In the genomic region with DNA sequence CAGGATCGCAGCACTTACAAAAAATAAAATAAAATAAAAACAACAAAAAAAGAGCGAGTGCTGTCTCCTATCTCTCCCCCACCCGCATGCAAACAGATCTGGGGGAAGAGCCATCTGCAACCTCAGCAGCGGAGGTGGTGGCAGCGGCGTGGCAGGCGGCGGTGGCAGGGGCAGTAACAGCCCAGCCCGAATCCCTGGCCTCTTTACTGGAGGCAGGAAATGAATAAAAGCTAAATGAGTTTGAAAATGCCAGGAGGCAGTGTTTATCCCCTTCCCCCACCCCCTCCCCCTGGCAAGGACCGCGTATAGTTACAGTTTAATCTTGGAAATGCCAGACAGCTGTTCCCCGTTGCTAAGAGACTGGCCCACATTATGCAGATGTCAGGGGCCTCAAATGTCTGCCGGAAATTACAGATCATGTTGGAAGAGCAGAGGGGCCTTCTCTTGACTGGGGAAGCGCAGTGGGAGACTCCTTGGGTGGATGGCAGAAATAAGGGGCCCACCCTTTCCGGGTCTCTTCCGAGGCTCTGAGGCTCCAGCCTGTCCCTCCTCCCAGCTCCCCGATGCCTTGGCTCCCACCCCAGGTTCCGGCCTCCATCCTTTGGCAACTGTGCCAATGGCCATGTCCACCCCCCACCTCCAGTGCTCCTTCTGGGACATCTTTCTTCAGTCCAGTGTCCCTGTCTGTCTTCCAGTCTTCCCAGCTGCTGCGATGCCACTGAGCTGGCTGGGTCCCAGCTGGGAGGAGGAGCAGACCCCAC, we compare ENCODE assay signal across 7 cellular contexts.
DNase-seq lines count a peak whose midpoint lies in the region; ATAC-seq and TF ChIP-seq lines count a peak whose summit lies in the region.

No MANE protein-coding gene starts in this region.

- H3K4me2 ChIP-seq in GM23338: peak overlapping the region; percentile 57

- peaks cover 78% of the 10 kb centered on the region for H3K4me1 Mint-ChIP-seq in GM23338
- peaks cover 50% of the 10 kb centered on the region for H3K4me1 Mint-ChIP-seq in activated T-cell treated with anti-CD3 and anti-CD28 coated beads, Interleukin-2, amount 50 U/mL, for 72 hours (ENCODE audit: low read depth)
- H3K4me1 Mint-ChIP-seq in glutamatergic neuron (ENCODE audit: low read depth, unreplicated experiment): peaks cover 71% of the 10 kb centered on the region

- H3K4me3 ChIP-seq in GM23338: 0 out of 2 replicates have a peak overlapping the region, but pooled peaks have one; percentile 14

- H3K36me3 Mint-ChIP-seq in GM23338 (ENCODE audit: low read depth) (no peaks in the 10 kb centered on the region), glutamatergic neuron (ENCODE audit: unreplicated experiment) (no peaks in the 10 kb centered on the region)
- H3K36me3 Mint-ChIP-seq in activated T-cell treated with anti-CD3 and anti-CD28 coated beads, Interleukin-2, amount 50 U/mL, for 72 hours (ENCODE audit: insufficient read depth in 2 of 2): no peaks in the 10 kb centered on the region

- peak overlapping the region; percentile 88; the same call in 1 of the 2 replicates for H2AFZ ChIP-seq in GM23338

- H3K27me3 Mint-ChIP-seq in GM23338 (ENCODE audit: insufficient read depth, low read depth, poor library complexity) (peaks cover 35% of the 10 kb centered on the region), glutamatergic neuron (ENCODE audit: unreplicated experiment) (peaks cover 18% of the 10 kb centered on the region)
- no peaks in the 10 kb centered on the region for H3K27me3 Mint-ChIP-seq in activated T-cell treated with anti-CD3 and anti-CD28 coated beads, Interleukin-2, amount 50 U/mL, for 72 hours (ENCODE audit: low read depth)

- H3K27ac ChIP-seq in GM23338 (ENCODE audit: low read depth): peak overlapping the region; percentile 81

- no peaks in the 10 kb centered on the region for H3K36me3 ChIP-seq in GM23338 (ENCODE audit: insufficient read depth)

- ATAC-seq in GM23338: no peak
- ATAC-seq in activated T-cell treated with anti-CD3 and anti-CD28 coated beads, Interleukin-2, amount 50 U/mL, for 72 hours (replicated peaks in 1 of 2): peak; percentile 63 to 69
- no peak for ATAC-seq in omental fat pad (ENCODE audit: low FRiP score)
- no peak for ATAC-seq in HG03442 (IDR thresholded peaks at IDR 0.05; ENCODE audit: unreplicated experiment)

- no peaks in the 10 kb centered on the region for H3K9me2 ChIP-seq in GM23338 (ENCODE audit: insufficient read depth)

- peak overlapping the region; percentile 24; the same call in 1 of the 3 replicates for H3K4me3 Mint-ChIP-seq in GM23338
- H3K4me3 Mint-ChIP-seq in activated T-cell treated with anti-CD3 and anti-CD28 coated beads, Interleukin-2, amount 50 U/mL, for 72 hours: peak overlapping the region; percentile 48 to 64
- peak overlapping the region; percentile 78 for H3K4me3 Mint-ChIP-seq in glutamatergic neuron (ENCODE audit: unreplicated experiment)

- H3K9me3 Mint-ChIP-seq in GM23338: no peaks in the 10 kb centered on the region; the same call in 2 of the 3 replicates
- no peaks in the 10 kb centered on the region for H3K9me3 Mint-ChIP-seq in activated T-cell treated with anti-CD3 and anti-CD28 coated beads, Interleukin-2, amount 50 U/mL, for 72 hours
- H3K9me3 Mint-ChIP-seq in glutamatergic neuron (ENCODE audit: unreplicated experiment): peaks cover 23% of the 10 kb centered on the region

- DNase-seq in GM23338 (ENCODE audit: low spot score): peak; percentile 67
- peak; percentile 99 for DNase-seq in NCI-H2107 treated with DMSO at 0.1 percent for 48 hours (lab: John Stamatoyannopoulos, UW; ENCODE audit: unreplicated experiment)
- peak; percentile 24 to 25 for DNase-seq in activated T-cell treated with anti-CD3 and anti-CD28 coated beads, Interleukin-2, amount 50 U/mL, for 72 hours
- DNase-seq in glutamatergic neuron: no peak
- DNase-seq in posterior cingulate gyrus: peak in 7 of 10 donors; percentile 35 to 92 (median 54)
- no peak for DNase-seq in omental fat pad (ENCODE audit: low spot score)

- no peaks in the 10 kb centered on the region for H3K27me3 ChIP-seq in GM23338 (ENCODE audit: insufficient read depth)

- peaks cover 64% of the 10 kb centered on the region for H3K4me1 ChIP-seq in GM23338 (ENCODE audit: insufficient read depth)

- intact Hi-C loops in posterior cingulate gyrus (cut with DNase I): loop anchor here (2.0 kb wide), 2 partner anchors 27 to 107 kb away; no protein-coding TSS in a partner anchor

- TF ChIP-seq CTCF in GM23338 (conservative IDR thresholded peaks at IDR 0.05; ENCODE audit: low read depth in 2 of 2): no peak
- no peak for TF ChIP-seq CTCF in glutamatergic neuron (IDR thresholded peaks at IDR 0.05; ENCODE audit: partially characterized antibody, unreplicated experiment)
- TF ChIP-seq CTCF in omental fat pad (IDR thresholded peaks at IDR 0.05): no peak

- H3K79me2 ChIP-seq in GM23338 (replicated peaks; ENCODE audit: insufficient read depth): no peaks in the 10 kb centered on the region

- H3K27ac Mint-ChIP-seq in GM23338 (peak overlapping the region; percentile 62; the same call in 1 of the 2 replicates), glutamatergic neuron (ENCODE audit: unreplicated experiment) (peak overlapping the region; percentile 98)
- no peak overlapping the region for H3K27ac Mint-ChIP-seq in activated T-cell treated with anti-CD3 and anti-CD28 coated beads, Interleukin-2, amount 50 U/mL, for 72 hours

- no peaks in the 10 kb centered on the region for H4K20me1 ChIP-seq in GM23338 (replicated peaks; ENCODE audit: insufficient read depth)

- H3F3A ChIP-seq in GM23338 (replicated peaks; ENCODE audit: low read depth): peaks cover 20% of the 10 kb centered on the region

TF ChIP-seq in GM23338, 12 proteins besides CTCF, POLR2A, EP300 and RAD21 (continues in another document):
- TF ChIP-seq, protein P1, sequence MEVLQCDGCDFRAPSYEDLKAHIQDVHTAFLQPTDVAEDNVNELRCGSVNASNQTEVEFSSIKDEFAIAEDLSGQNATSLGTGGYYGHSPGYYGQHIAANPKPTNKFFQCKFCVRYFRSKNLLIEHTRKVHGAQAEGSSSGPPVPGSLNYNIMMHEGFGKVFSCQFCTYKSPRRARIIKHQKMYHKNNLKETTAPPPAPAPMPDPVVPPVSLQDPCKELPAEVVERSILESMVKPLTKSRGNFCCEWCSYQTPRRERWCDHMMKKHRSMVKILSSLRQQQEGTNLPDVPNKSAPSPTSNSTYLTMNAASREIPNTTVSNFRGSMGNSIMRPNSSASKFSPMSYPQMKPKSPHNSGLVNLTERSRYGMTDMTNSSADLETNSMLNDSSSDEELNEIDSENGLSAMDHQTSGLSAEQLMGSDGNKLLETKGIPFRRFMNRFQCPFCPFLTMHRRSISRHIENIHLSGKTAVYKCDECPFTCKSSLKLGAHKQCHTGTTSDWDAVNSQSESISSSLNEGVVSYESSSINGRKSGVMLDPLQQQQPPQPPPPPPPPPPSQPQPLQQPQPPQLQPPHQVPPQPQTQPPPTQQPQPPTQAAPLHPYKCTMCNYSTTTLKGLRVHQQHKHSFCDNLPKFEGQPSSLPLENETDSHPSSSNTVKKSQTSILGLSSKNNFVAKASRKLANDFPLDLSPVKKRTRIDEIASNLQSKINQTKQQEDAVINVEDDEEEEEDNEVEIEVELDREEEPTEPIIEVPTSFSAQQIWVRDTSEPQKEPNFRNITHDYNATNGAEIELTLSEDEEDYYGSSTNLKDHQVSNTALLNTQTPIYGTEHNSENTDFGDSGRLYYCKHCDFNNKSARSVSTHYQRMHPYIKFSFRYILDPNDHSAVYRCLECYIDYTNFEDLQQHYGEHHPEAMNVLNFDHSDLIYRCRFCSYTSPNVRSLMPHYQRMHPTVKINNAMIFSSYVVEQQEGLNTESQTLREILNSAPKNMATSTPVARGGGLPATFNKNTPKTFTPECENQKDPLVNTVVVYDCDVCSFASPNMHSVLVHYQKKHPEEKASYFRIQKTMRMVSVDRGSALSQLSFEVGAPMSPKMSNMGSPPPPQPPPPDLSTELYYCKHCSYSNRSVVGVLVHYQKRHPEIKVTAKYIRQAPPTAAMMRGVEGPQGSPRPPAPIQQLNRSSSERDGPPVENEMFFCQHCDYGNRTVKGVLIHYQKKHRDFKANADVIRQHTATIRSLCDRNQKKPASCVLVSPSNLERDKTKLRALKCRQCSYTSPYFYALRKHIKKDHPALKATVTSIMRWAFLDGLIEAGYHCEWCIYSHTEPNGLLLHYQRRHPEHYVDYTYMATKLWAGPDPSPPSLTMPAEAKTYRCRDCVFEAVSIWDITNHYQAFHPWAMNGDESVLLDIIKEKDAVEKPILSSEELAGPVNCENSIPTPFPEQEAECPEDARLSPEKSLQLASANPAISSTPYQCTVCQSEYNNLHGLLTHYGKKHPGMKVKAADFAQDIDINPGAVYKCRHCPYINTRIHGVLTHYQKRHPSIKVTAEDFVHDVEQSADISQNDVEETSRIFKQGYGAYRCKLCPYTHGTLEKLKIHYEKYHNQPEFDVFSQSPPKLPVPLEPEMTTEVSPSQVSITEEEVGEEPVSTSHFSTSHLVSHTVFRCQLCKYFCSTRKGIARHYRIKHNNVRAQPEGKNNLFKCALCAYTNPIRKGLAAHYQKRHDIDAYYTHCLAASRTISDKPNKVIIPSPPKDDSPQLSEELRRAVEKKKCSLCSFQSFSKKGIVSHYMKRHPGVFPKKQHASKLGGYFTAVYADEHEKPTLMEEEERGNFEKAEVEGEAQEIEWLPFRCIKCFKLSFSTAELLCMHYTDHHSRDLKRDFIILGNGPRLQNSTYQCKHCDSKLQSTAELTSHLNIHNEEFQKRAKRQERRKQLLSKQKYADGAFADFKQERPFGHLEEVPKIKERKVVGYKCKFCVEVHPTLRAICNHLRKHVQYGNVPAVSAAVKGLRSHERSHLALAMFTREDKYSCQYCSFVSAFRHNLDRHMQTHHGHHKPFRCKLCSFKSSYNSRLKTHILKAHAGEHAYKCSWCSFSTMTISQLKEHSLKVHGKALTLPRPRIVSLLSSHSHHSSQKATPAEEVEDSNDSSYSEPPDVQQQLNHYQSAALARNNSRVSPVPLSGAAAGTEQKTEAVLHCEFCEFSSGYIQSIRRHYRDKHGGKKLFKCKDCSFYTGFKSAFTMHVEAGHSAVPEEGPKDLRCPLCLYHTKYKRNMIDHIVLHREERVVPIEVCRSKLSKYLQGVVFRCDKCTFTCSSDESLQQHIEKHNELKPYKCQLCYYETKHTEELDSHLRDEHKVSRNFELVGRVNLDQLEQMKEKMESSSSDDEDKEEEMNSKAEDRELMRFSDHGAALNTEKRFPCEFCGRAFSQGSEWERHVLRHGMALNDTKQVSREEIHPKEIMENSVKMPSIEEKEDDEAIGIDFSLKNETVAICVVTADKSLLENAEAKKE (CRISPR knock-in tag; IDR thresholded peaks at IDR 0.05): no peak
- TF ChIP-seq ZNF114 (CRISPR knock-in tag; IDR thresholded peaks at IDR 0.05) (no peak), NANOG (IDR thresholded peaks at IDR 0.05; ENCODE audit: borderline replicate concordance) (peak; percentile 63; the same call in 1 of the 2 replicates), EZH2phosphoT487 (IDR thresholded peaks at IDR 0.05; ENCODE audit: unreplicated experiment) (no peak)

Comparison
In these comparisons a context has a peak if more than half of its experiments do, and no peak if none do; other contexts are left out.
1. ATAC-seq: peak in activated T-cell treated with anti-CD3 and anti-CD28 coated beads, Interleukin-2, amount 50 U/mL, for 72 hours (2 of 2); none in GM23338 (single experiment), omental fat pad (single experiment) and HG03442 (single experiment).
2. DNase-seq: peak in GM23338 (single experiment), NCI-H2107 treated with DMSO at 0.1 percent for 48 hours (single experiment), activated T-cell treated with anti-CD3 and anti-CD28 coated beads, Interleukin-2, amount 50 U/mL, for 72 hours (2 of 2) and posterior cingulate gyrus (7 of 10); none in glutamatergic neuron (single experiment) and omental fat pad (single experiment).
3. H3K4me3 Mint-ChIP-seq: peak in every context shown above with its lines; median percentile 78 in glutamatergic neuron; 56 in activated T-cell treated with anti-CD3 and anti-CD28 coated beads, Interleukin-2, amount 50 U/mL, for 72 hours; 24 in GM23338.